ENCODE assay signal across 8 cellular contexts in the genomic region with DNA sequence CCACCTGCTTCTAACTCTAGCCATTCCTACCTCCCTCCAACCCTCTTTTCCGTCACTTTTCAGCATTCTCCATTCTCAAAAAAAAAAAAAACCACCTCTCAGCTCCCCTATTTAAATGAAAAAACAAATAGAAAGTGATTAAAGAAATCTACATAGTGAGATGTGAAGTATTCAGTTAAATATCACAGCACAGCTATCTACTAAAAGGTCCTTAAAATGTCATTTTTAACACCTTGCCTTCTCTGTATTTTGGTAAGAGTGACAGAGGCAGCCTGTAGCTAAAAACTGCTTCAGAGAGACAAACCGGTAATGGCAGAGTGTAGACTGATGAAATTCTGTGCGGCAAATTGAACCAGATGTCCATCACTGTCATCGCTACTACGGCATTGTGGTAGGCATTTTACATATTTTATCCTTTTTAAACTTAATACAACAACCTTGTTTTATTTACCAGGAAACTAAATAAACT. TPM values are rescaled to one million over a fixed set of nuclear protein-coding genes. Genes with fewer than 3 reads are reported as not detected.
DNase-seq lines count a peak whose midpoint lies in the region; ATAC-seq and TF ChIP-seq lines count a peak whose summit lies in the region.

No MANE protein-coding gene starts in this region.

- H3K36me3 Mint-ChIP-seq in activated naive CD4-positive, alpha-beta T cell treated with anti-CD3 and anti-CD28 coated beads, Interleukin-2, amount 50 U/mL, for 24 hours = peaks cover 13% of the 10 kb centered on the region
- H3K36me3 Mint-ChIP-seq in activated CD8-positive, alpha-beta T cell treated with anti-CD3 and anti-CD28 coated beads, Interleukin-2, amount 10 ng/mL, durations not matched to agents 7 days and 5 days (ENCODE audit: low read depth) = peaks cover 26% of the 10 kb centered on the region
- H3K36me3 Mint-ChIP-seq in stimulated activated memory B cell treated with anti-CD40 and anti-IgM and Interleukin-4, amounts not matched to agents 10 μg/mL and 1 μg/mL and 100 μg/mL, for 72 hours = peaks cover 30% of the 10 kb centered on the region

- H3K4me1 ChIP-seq in iPS-15b (ENCODE audit: control insufficient read depth, insufficient read depth, low read length) = no peaks in the 10 kb centered on the region

- H3K4me1 Mint-ChIP-seq in activated naive CD4-positive, alpha-beta T cell treated with anti-CD3 and anti-CD28 coated beads, Interleukin-2, amount 50 U/mL, for 24 hours = peaks cover 36% of the 10 kb centered on the region
- peaks cover 23% of the 10 kb centered on the region for H3K4me1 Mint-ChIP-seq in activated CD8-positive, alpha-beta T cell treated with anti-CD3 and anti-CD28 coated beads, Interleukin-2, amount 10 ng/mL, durations not matched to agents 7 days and 5 days (ENCODE audit: low read depth)
- H3K4me1 Mint-ChIP-seq in stimulated activated memory B cell treated with anti-CD40 and anti-IgM and Interleukin-4, amounts not matched to agents 10 μg/mL and 1 μg/mL and 100 μg/mL, for 72 hours = peaks cover 25% of the 10 kb centered on the region

- H3K27ac Mint-ChIP-seq in activated naive CD4-positive, alpha-beta T cell treated with anti-CD3 and anti-CD28 coated beads, Interleukin-2, amount 50 U/mL, for 24 hours = peak overlapping the region; percentile 98
- peak overlapping the region; percentile 88 for H3K27ac Mint-ChIP-seq in activated CD8-positive, alpha-beta T cell treated with anti-CD3 and anti-CD28 coated beads, Interleukin-2, amount 10 ng/mL, durations not matched to agents 7 days and 5 days
- H3K27ac Mint-ChIP-seq in stimulated activated memory B cell treated with anti-CD40 and anti-IgM and Interleukin-4, amounts not matched to agents 10 μg/mL and 1 μg/mL and 100 μg/mL, for 72 hours = peak overlapping the region; percentile 92

- peak overlapping the region; percentile 79 for H3K9ac ChIP-seq in iPS-15b (ENCODE audit: low read depth, low read length)

- no peak for TF ChIP-seq CTCF in omental fat pad (IDR thresholded peaks at IDR 0.05)

- H3K9me3 Mint-ChIP-seq in activated naive CD4-positive, alpha-beta T cell treated with anti-CD3 and anti-CD28 coated beads, Interleukin-2, amount 50 U/mL, for 24 hours = no peaks in the 10 kb centered on the region
- no peaks in the 10 kb centered on the region for H3K9me3 Mint-ChIP-seq in activated CD8-positive, alpha-beta T cell treated with anti-CD3 and anti-CD28 coated beads, Interleukin-2, amount 10 ng/mL, durations not matched to agents 7 days and 5 days (ENCODE audit: insufficient read depth)
- no peaks in the 10 kb centered on the region for H3K9me3 Mint-ChIP-seq in stimulated activated memory B cell treated with anti-CD40 and anti-IgM and Interleukin-4, amounts not matched to agents 10 μg/mL and 1 μg/mL and 100 μg/mL, for 72 hours

- H3K27me3 ChIP-seq in iPS-15b (ENCODE audit: control insufficient read depth, insufficient read depth, low read length) = no peaks in the 10 kb centered on the region

- no peaks in the 10 kb centered on the region for H3K9me3 ChIP-seq in iPS-15b (ENCODE audit: control insufficient read depth, insufficient read depth, low read length)

- H3K36me3 ChIP-seq in iPS-15b (ENCODE audit: control insufficient read depth, insufficient read depth, low read length) = no peaks in the 10 kb centered on the region

- no peak for ATAC-seq in activated CD8-positive, alpha-beta T cell treated with anti-CD3 and anti-CD28 coated beads, Interleukin-2, amount 10 ng/mL, durations not matched to agents 7 days and 5 days
- ATAC-seq in stimulated activated memory B cell treated with anti-CD40 and anti-IgM and Interleukin-4, amounts not matched to agents 10 μg/mL and 1 μg/mL and 100 μg/mL, for 72 hours = no peak
- no peak for ATAC-seq in omental fat pad (ENCODE audit: low FRiP score)

- DNase-seq in activated naive CD4-positive, alpha-beta T cell (lab: John Stamatoyannopoulos, UW) = no peak
- no peak for DNase-seq in activated CD8-positive, alpha-beta T cell treated with anti-CD3 and anti-CD28 coated beads, Interleukin-2, amount 10 ng/mL, durations not matched to agents 7 days and 5 days
- DNase-seq in omental fat pad (ENCODE audit: low spot score) = no peak
- no peak for DNase-seq in DMS153 treated with DMSO at 0.1 percent for 48 hours (lab: John Stamatoyannopoulos, UW; ENCODE audit: unreplicated experiment)
- DNase-seq in activated effector memory CD4-positive, alpha-beta T cell treated with Interleukin-2 at 50 U/mL for 16 hours = no peak

- POLR2A ChIA-PET in activated CD8-positive, alpha-beta T cell treated with anti-CD3 and anti-CD28 coated beads, Interleukin-2, amount 10 ng/mL, durations not matched to agents 7 days and 5 days (lab: Charles Lee) = interaction anchor here (0.6 to 3.0 kb wide), 7 partner anchors 10 to 333 kb away, joined by 3 to 21 read pairs (median 4); partner anchors contain the start of gene PPP2R1B

- H3K27me3 Mint-ChIP-seq in activated naive CD4-positive, alpha-beta T cell treated with anti-CD3 and anti-CD28 coated beads, Interleukin-2, amount 50 U/mL, for 24 hours = no peaks in the 10 kb centered on the region
- no peaks in the 10 kb centered on the region for H3K27me3 Mint-ChIP-seq in activated CD8-positive, alpha-beta T cell treated with anti-CD3 and anti-CD28 coated beads, Interleukin-2, amount 10 ng/mL, durations not matched to agents 7 days and 5 days (ENCODE audit: low read depth)
- no peaks in the 10 kb centered on the region for H3K27me3 Mint-ChIP-seq in stimulated activated memory B cell treated with anti-CD40 and anti-IgM and Interleukin-4, amounts not matched to agents 10 μg/mL and 1 μg/mL and 100 μg/mL, for 72 hours

- peak overlapping the region; percentile 97 for H3K4me3 ChIP-seq in iPS-15b (ENCODE audit: low read depth, low read length)

- CTCF ChIA-PET in activated CD8-positive, alpha-beta T cell treated with anti-CD3 and anti-CD28 coated beads, Interleukin-2, amount 10 ng/mL, durations not matched to agents 7 days and 5 days (lab: Charles Lee) = interaction anchor here (0.8 to 2.5 kb wide), 15 partner anchors 9 to 408 kb away, joined by 3 to 14 read pairs (median 5); partner anchors contain the start of genes SDHD and TIMM8B

- H3K4me3 Mint-ChIP-seq in activated naive CD4-positive, alpha-beta T cell treated with anti-CD3 and anti-CD28 coated beads, Interleukin-2, amount 50 U/mL, for 24 hours = peak overlapping the region; percentile 92
- H3K4me3 Mint-ChIP-seq in activated CD8-positive, alpha-beta T cell treated with anti-CD3 and anti-CD28 coated beads, Interleukin-2, amount 10 ng/mL, durations not matched to agents 7 days and 5 days = peak overlapping the region; percentile 89
- H3K4me3 Mint-ChIP-seq in stimulated activated memory B cell treated with anti-CD40 and anti-IgM and Interleukin-4, amounts not matched to agents 10 μg/mL and 1 μg/mL and 100 μg/mL, for 72 hours = peak overlapping the region; percentile 92

RNA-seq across cellular contexts. Expression of gene ALG9, which starts 0.3 kb away (rescaled TPM):
- 10 to 100 TPM; 29.2 to 31.1 TPM for total RNA-seq in activated CD8-positive, alpha-beta T cell treated with anti-CD3 and anti-CD28 coated beads, Interleukin-2, amount 10 ng/mL, durations not matched to agents 7 days and 5 days
- 100 to 1,000 TPM in 1 of 4 donors, 10 to 100 TPM in 3; 21.0 to 168 (median 34.7) TPM for total RNA-seq in omental fat pad

RNA-seq across cellular contexts. Expression of gene FDXACB1, which starts 7.2 kb away (rescaled TPM):
- 1 to 10 TPM; 4.4 to 5.9 TPM for total RNA-seq in activated CD8-positive, alpha-beta T cell treated with anti-CD3 and anti-CD28 coated beads, Interleukin-2, amount 10 ng/mL, durations not matched to agents 7 days and 5 days
- total RNA-seq in omental fat pad = 1 to 10 TPM; 1.1 to 2.7 (median 1.6) TPM

RNA-seq across cellular contexts. Expression of gene CFAP68, which starts 7.6 kb away (rescaled TPM):
- 10 to 100 TPM; 17.8 to 18.3 TPM for total RNA-seq in activated CD8-positive, alpha-beta T cell treated with anti-CD3 and anti-CD28 coated beads, Interleukin-2, amount 10 ng/mL, durations not matched to agents 7 days and 5 days
- total RNA-seq in omental fat pad = 10 to 100 TPM; 12.2 to 40.0 (median 20.2) TPM

RNA-seq across cellular contexts. Expression of gene CRYAB, which starts 39.8 kb away (rescaled TPM):
- total RNA-seq in activated CD8-positive, alpha-beta T cell treated with anti-CD3 and anti-CD28 coated beads, Interleukin-2, amount 10 ng/mL, durations not matched to agents 7 days and 5 days = not detected
- total RNA-seq in omental fat pad = 1,000 to 10,000 TPM in 1 of 4 donors, 100 to 1,000 TPM in 2, 10 to 100 TPM in 1; 82.4 to 1,340 (median 304) TPM

RNA-seq across cellular contexts. Expression of gene HSPB2, which starts 40.8 kb away (rescaled TPM):
- total RNA-seq in activated CD8-positive, alpha-beta T cell treated with anti-CD3 and anti-CD28 coated beads, Interleukin-2, amount 10 ng/mL, durations not matched to agents 7 days and 5 days = not detected
- total RNA-seq in omental fat pad = 1 to 10 TPM in 2 of 4 donors, not detected in 2; 3.1 to 4.6 TPM
